ENCODE assay signal across 34 cellular contexts in genomic region chr4:183688216-183688615, GRCh38.
"Had no signal": no experiment of that assay in that cellular context is flagged by ENCODE, and none has a peak within 500 bp of the region (broad histone marks: within the 10 kb centered on the region; RNA-seq: fewer than 3 reads in every experiment).

No MANE protein-coding gene starts in this region.

- H3K36me3 ChIP-seq: breast epithelium had no signal

- H3K9me3 Mint-ChIP-seq: activated B cell treated with CpG ODN at 0.5 μM for 24 hours; activated CD4-positive, alpha-beta memory T cell treated with anti-CD3 and anti-CD28 coated beads, Interleukin-2, amount 10 ng/mL, durations not matched to agents 7 days and 5 days; activated CD4-positive, alpha-beta T cell treated with anti-CD3 and anti-CD28 coated beads, Interleukin-2, amount 10 ng/mL, durations not matched to agents 24 days and 14 days; activated naive CD4-positive, alpha-beta T cell treated with anti-CD3 and anti-CD28 coated beads, Interleukin-2, amount 10 ng/mL, durations not matched to agents 7 days and 5 days; activated naive CD4-positive, alpha-beta T cell treated with anti-CD3 and anti-CD28 coated beads, Interleukin-2, amount 50 U/mL, for 24 hours; activated naive CD8-positive, alpha-beta T cell treated with anti-CD3 and anti-CD28 coated beads, Interleukin-2, amount 10 ng/mL, durations not matched to agents 7 days and 5 days; activated naive CD8-positive, alpha-beta T cell treated with anti-CD3 and anti-CD28 coated beads, Interleukin-2, amount 50 U/mL, for 24 hours; activated T-cell treated with anti-CD3 and anti-CD28 coated beads, Interleukin-2, amount 50 U/mL, for 24 hours; activated T-helper 2 cell treated with anti-CD3 and anti-CD28 coated beads, Interferon-gamma antibody, Interleukin-2, Interleukin-4, amounts not matched to agents 10 μg/mL and 5 μg/mL and 100 μg/mL, durations not matched to agents 14 hours and 24 hours and 36 hours; T-helper 1 cell treated with Interleukin-12 subunit alpha and Interleukin-12 subunit beta and Interleukin-4 antibody, amounts not matched to agents 30 μg/mL and 1 μg/mL, for 36 hours; T-helper 2 cell treated with Interferon-gamma antibody and Interleukin-4, amounts not matched to agents 5 μg/mL and 100 μg/mL, for 36 hours had no signal

- H3K4me3 Mint-ChIP-seq: activated B cell treated with CpG ODN at 0.5 μM for 24 hours; activated CD4-positive, alpha-beta memory T cell treated with anti-CD3 and anti-CD28 coated beads, Interleukin-2, amount 10 ng/mL, durations not matched to agents 7 days and 5 days; activated CD4-positive, alpha-beta T cell treated with anti-CD3 and anti-CD28 coated beads, Interleukin-2, amount 10 ng/mL, durations not matched to agents 24 days and 14 days; activated CD8-positive, alpha-beta memory T cell treated with anti-CD3 and anti-CD28 coated beads, Interleukin-2, amount 10 ng/mL, durations not matched to agents 7 days and 5 days; activated CD8-positive, alpha-beta T cell treated with anti-CD3 and anti-CD28 coated beads, Interleukin-2, amount 10 ng/mL, durations not matched to agents 7 days and 5 days; activated naive CD4-positive, alpha-beta T cell treated with anti-CD3 and anti-CD28 coated beads, Interleukin-2, amount 10 ng/mL, durations not matched to agents 7 days and 5 days; activated naive CD4-positive, alpha-beta T cell treated with anti-CD3 and anti-CD28 coated beads, Interleukin-2, amount 50 U/mL, for 24 hours; activated naive CD8-positive, alpha-beta T cell; activated naive CD8-positive, alpha-beta T cell treated with anti-CD3 and anti-CD28 coated beads, Interleukin-2, amount 10 ng/mL, durations not matched to agents 7 days and 5 days; activated naive CD8-positive, alpha-beta T cell treated with anti-CD3 and anti-CD28 coated beads, Interleukin-2, amount 50 U/mL, for 24 hours; activated T-cell treated with anti-CD3 and anti-CD28 coated beads, Interleukin-2, amount 50 U/mL, for 24 hours; T-helper 1 cell treated with Interleukin-12 subunit alpha and Interleukin-12 subunit beta and Interleukin-4 antibody, amounts not matched to agents 30 μg/mL and 1 μg/mL, for 36 hours; T-helper 2 cell treated with Interferon-gamma antibody and Interleukin-4, amounts not matched to agents 5 μg/mL and 100 μg/mL, for 36 hours had no signal

- DNase-seq: activated B cell treated with CpG ODN at 0.5 μM for 24 hours; activated CD4-positive, alpha-beta memory T cell treated with anti-CD3 and anti-CD28 coated beads, Interleukin-2, amount 10 ng/mL, durations not matched to agents 7 days and 5 days; activated CD4-positive, alpha-beta T cell treated with anti-CD3 and anti-CD28 coated beads for 4 hours; activated CD4-positive, alpha-beta T cell treated with anti-CD3 and anti-CD28 coated beads, Interleukin-2, amount 10 ng/mL, durations not matched to agents 24 days and 14 days; activated CD4-positive, alpha-beta T cell treated with anti-CD3 and anti-CD28 coated beads, Interleukin-2, amount 50 U/mL, for 1 hour; activated CD4-positive, alpha-beta T cell treated with anti-CD3 and anti-CD28 coated beads, Interleukin-2, amount 50 U/mL, for 48 hours; activated CD4-positive, CD25-positive, alpha-beta regulatory T cell treated with anti-CD3 and anti-CD28 coated beads, Interleukin-2, amount 50 U/mL, for 72 hours; activated CD8-positive, alpha-beta memory T cell treated with anti-CD3 and anti-CD28 coated beads for 24 hours; activated CD8-positive, alpha-beta memory T cell treated with anti-CD3 and anti-CD28 coated beads, Interleukin-2, amount 10 ng/mL, durations not matched to agents 7 days and 5 days; activated CD8-positive, alpha-beta memory T cell treated with anti-CD3 and anti-CD28 coated beads, Interleukin-2, amount 50 U/mL, for 48 hours; activated CD8-positive, alpha-beta T cell treated with anti-CD3 and anti-CD28 coated beads, Interleukin-2, amount 10 ng/mL, durations not matched to agents 7 days and 5 days; activated effector memory CD4-positive, alpha-beta T cell treated with Interleukin-2 at 50 U/mL for 16 hours; activated gamma-delta T cell; activated naive CD4-positive, alpha-beta T cell treated with anti-CD3 and anti-CD28 coated beads, Interleukin-2, amount 10 ng/mL, durations not matched to agents 7 days and 5 days; activated naive CD4-positive, alpha-beta T cell treated with Interleukin-2 at 50 U/mL for 16 hours; activated naive CD8-positive, alpha-beta T cell treated with anti-CD3 and anti-CD28 coated beads, Interleukin-2, amount 10 ng/mL, durations not matched to agents 7 days and 5 days; activated naive CD8-positive, alpha-beta T cell treated with anti-CD3 and anti-CD28 coated beads, Interleukin-2, amount 50 U/mL, for 24 hours; activated T-cell treated with anti-CD3 and anti-CD28 coated beads, Interleukin-2, amount 50 U/mL, for 24 hours; activated T-cell treated with anti-CD3 and anti-CD28 coated beads, Interleukin-2, amount 50 U/mL, for 48 hours; amygdala; anterior cingulate cortex; body of pancreas; brain microvascular endothelial cell; central memory CD4-positive, alpha-beta T cell; T-helper 1 cell; T-helper 2 cell; T-helper 9 cell had no signal

- ATAC-seq: activated CD8-positive, alpha-beta memory T cell treated with anti-CD3 and anti-CD28 coated beads, Interleukin-2, amount 10 ng/mL, durations not matched to agents 7 days and 5 days; activated CD8-positive, alpha-beta T cell treated with anti-CD3 and anti-CD28 coated beads, Interleukin-2, amount 10 ng/mL, durations not matched to agents 7 days and 5 days; activated naive CD8-positive, alpha-beta T cell treated with anti-CD3 and anti-CD28 coated beads, Interleukin-2, amount 50 U/mL, for 24 hours; body of pancreas had no signal

- H3K4me3 ChIP-seq: body of pancreas, breast epithelium had no signal

- H3K9me3 ChIP-seq: body of pancreas, breast epithelium had no signal

- H3K27me3 Mint-ChIP-seq: activated B cell treated with CpG ODN at 0.5 μM for 24 hours; activated CD4-positive, alpha-beta memory T cell treated with anti-CD3 and anti-CD28 coated beads, Interleukin-2, amount 10 ng/mL, durations not matched to agents 7 days and 5 days; activated CD4-positive, alpha-beta T cell treated with anti-CD3 and anti-CD28 coated beads, Interleukin-2, amount 10 ng/mL, durations not matched to agents 24 days and 14 days; activated CD8-positive, alpha-beta memory T cell treated with anti-CD3 and anti-CD28 coated beads, Interleukin-2, amount 10 ng/mL, durations not matched to agents 7 days and 5 days; activated naive CD4-positive, alpha-beta T cell treated with anti-CD3 and anti-CD28 coated beads, Interleukin-2, amount 10 ng/mL, durations not matched to agents 7 days and 5 days; activated naive CD4-positive, alpha-beta T cell treated with anti-CD3 and anti-CD28 coated beads, Interleukin-2, amount 50 U/mL, for 24 hours; activated naive CD8-positive, alpha-beta T cell; activated naive CD8-positive, alpha-beta T cell treated with anti-CD3 and anti-CD28 coated beads, Interleukin-2, amount 10 ng/mL, durations not matched to agents 7 days and 5 days; activated naive CD8-positive, alpha-beta T cell treated with anti-CD3 and anti-CD28 coated beads, Interleukin-2, amount 50 U/mL, for 24 hours; activated T-cell treated with anti-CD3 and anti-CD28 coated beads, Interleukin-2, amount 50 U/mL, for 24 hours had no signal

- H3K4me1 Mint-ChIP-seq: activated B cell treated with CpG ODN at 0.5 μM for 24 hours; activated CD4-positive, alpha-beta memory T cell treated with anti-CD3 and anti-CD28 coated beads, Interleukin-2, amount 10 ng/mL, durations not matched to agents 7 days and 5 days; activated CD4-positive, alpha-beta T cell treated with anti-CD3 and anti-CD28 coated beads, Interleukin-2, amount 10 ng/mL, durations not matched to agents 24 days and 14 days; activated naive CD4-positive, alpha-beta T cell treated with anti-CD3 and anti-CD28 coated beads, Interleukin-2, amount 10 ng/mL, durations not matched to agents 7 days and 5 days; activated naive CD8-positive, alpha-beta T cell treated with anti-CD3 and anti-CD28 coated beads, Interleukin-2, amount 50 U/mL, for 24 hours had no signal

- H3K27ac ChIP-seq: body of pancreas, brain microvascular endothelial cell, breast epithelium, VCaP had no signal

- H3K4me1 ChIP-seq: body of pancreas, breast epithelium had no signal

- H3K27ac Mint-ChIP-seq: activated B cell treated with CpG ODN at 0.5 μM for 24 hours; activated CD4-positive, alpha-beta memory T cell treated with anti-CD3 and anti-CD28 coated beads, Interleukin-2, amount 10 ng/mL, durations not matched to agents 7 days and 5 days; activated CD4-positive, alpha-beta T cell treated with anti-CD3 and anti-CD28 coated beads, Interleukin-2, amount 10 ng/mL, durations not matched to agents 24 days and 14 days; activated CD8-positive, alpha-beta memory T cell treated with anti-CD3 and anti-CD28 coated beads, Interleukin-2, amount 10 ng/mL, durations not matched to agents 7 days and 5 days; activated CD8-positive, alpha-beta T cell treated with anti-CD3 and anti-CD28 coated beads, Interleukin-2, amount 10 ng/mL, durations not matched to agents 7 days and 5 days; activated naive CD4-positive, alpha-beta T cell treated with anti-CD3 and anti-CD28 coated beads, Interleukin-2, amount 10 ng/mL, durations not matched to agents 7 days and 5 days; activated naive CD4-positive, alpha-beta T cell treated with anti-CD3 and anti-CD28 coated beads, Interleukin-2, amount 50 U/mL, for 24 hours; activated naive CD8-positive, alpha-beta T cell; activated naive CD8-positive, alpha-beta T cell treated with anti-CD3 and anti-CD28 coated beads, Interleukin-2, amount 10 ng/mL, durations not matched to agents 7 days and 5 days; activated naive CD8-positive, alpha-beta T cell treated with anti-CD3 and anti-CD28 coated beads, Interleukin-2, amount 50 U/mL, for 24 hours; activated T-cell treated with anti-CD3 and anti-CD28 coated beads, Interleukin-2, amount 50 U/mL, for 24 hours; activated T-helper 2 cell treated with anti-CD3 and anti-CD28 coated beads, Interferon-gamma antibody, Interleukin-2, Interleukin-4, amounts not matched to agents 10 μg/mL and 5 μg/mL and 100 μg/mL, durations not matched to agents 14 hours and 24 hours and 36 hours; T-helper 1 cell treated with Interleukin-12 subunit alpha and Interleukin-12 subunit beta and Interleukin-4 antibody, amounts not matched to agents 30 μg/mL and 1 μg/mL, for 36 hours; T-helper 2 cell treated with Interferon-gamma antibody and Interleukin-4, amounts not matched to agents 5 μg/mL and 100 μg/mL, for 36 hours had no signal

- H3K27me3 ChIP-seq: body of pancreas, brain microvascular endothelial cell, breast epithelium had no signal
